11 cellular contexts compared by ENCODE assay signal in genomic region chr4:47442980-47443379, GRCh38. TPM values are rescaled to one million over a fixed set of nuclear protein-coding genes. Genes with fewer than 3 reads are reported as not detected.
A peak's percentile ranks its signal among the peaks of the same experiment; 100 is the strongest.
DNase-seq lines count a peak whose midpoint lies in the region; ATAC-seq lines count a peak whose summit lies in the region.
"Had no signal": no experiment of that assay in that cellular context is flagged by ENCODE, and none has a peak within 500 bp of the region (broad histone marks: within the 10 kb centered on the region; RNA-seq: fewer than 3 reads in every experiment).

No MANE protein-coding gene starts in this region.

- DNase-seq in CD1c-positive myeloid dendritic cell (ENCODE audit: extremely low spot score) (peak; percentile 72), SKM-1 (lab: John Stamatoyannopoulos, UW; ENCODE audit: unreplicated experiment) (peak; percentile 80), NCI-H2196 (lab: John Stamatoyannopoulos, UW; ENCODE audit: unreplicated experiment) (no peak), NCI-H1417 treated with DMSO at 0.1 percent for 48 hours (lab: John Stamatoyannopoulos, UW) (no peak), NCI-H1105 treated with DMSO at 0.1 percent for 48 hours (lab: John Stamatoyannopoulos, UW) (no peak)
- DNase-seq in activated T-helper 2 cell treated with anti-CD3 and anti-CD28 coated beads, Interferon-gamma antibody, Interleukin-2, Interleukin-4, amounts not matched to agents 10 μg/mL and 5 μg/mL and 100 μg/mL, durations not matched to agents 14 hours and 24 hours and 36 hours (ENCODE audit: low spot score), result no peak
- DNase-seq: kidney, NCI-H2107 had no signal

- H3K36me3 Mint-ChIP-seq in activated T-helper 2 cell treated with anti-CD3 and anti-CD28 coated beads, Interferon-gamma antibody, Interleukin-2, Interleukin-4, amounts not matched to agents 10 μg/mL and 5 μg/mL and 100 μg/mL, durations not matched to agents 14 hours and 24 hours and 36 hours (ENCODE audit: low read depth), result no peaks in the 10 kb centered on the region

- intact Hi-C loops in activated T-helper 2 cell treated with anti-CD3 and anti-CD28 coated beads, Interferon-gamma antibody, Interleukin-2, Interleukin-4, amounts not matched to agents 10 μg/mL and 5 μg/mL and 100 μg/mL, durations not matched to agents 14 hours and 24 hours and 36 hours (cut with micrococcal nuclease), result no loop called here

- no peaks in the 10 kb centered on the region for H3K27me3 Mint-ChIP-seq in activated T-helper 2 cell treated with anti-CD3 and anti-CD28 coated beads, Interferon-gamma antibody, Interleukin-2, Interleukin-4, amounts not matched to agents 10 μg/mL and 5 μg/mL and 100 μg/mL, durations not matched to agents 14 hours and 24 hours and 36 hours (ENCODE audit: low read depth)

- H3K27ac Mint-ChIP-seq in activated T-helper 2 cell treated with anti-CD3 and anti-CD28 coated beads, Interferon-gamma antibody, Interleukin-2, Interleukin-4, amounts not matched to agents 10 μg/mL and 5 μg/mL and 100 μg/mL, durations not matched to agents 14 hours and 24 hours and 36 hours, result no peak overlapping the region

- peaks cover 7% of the 10 kb centered on the region for H3K4me1 Mint-ChIP-seq in activated T-helper 2 cell treated with anti-CD3 and anti-CD28 coated beads, Interferon-gamma antibody, Interleukin-2, Interleukin-4, amounts not matched to agents 10 μg/mL and 5 μg/mL and 100 μg/mL, durations not matched to agents 14 hours and 24 hours and 36 hours (ENCODE audit: low read depth)

- ATAC-seq in GM19468 (IDR thresholded peaks at IDR 0.05; ENCODE audit: extremely low read depth, unreplicated experiment), result peak; percentile 63
- peak; percentile 78 for ATAC-seq in HG03108 (IDR thresholded peaks at IDR 0.05; ENCODE audit: unreplicated experiment)
- ATAC-seq: body of pancreas had no signal

- H3K9me3 Mint-ChIP-seq in activated T-helper 2 cell treated with anti-CD3 and anti-CD28 coated beads, Interferon-gamma antibody, Interleukin-2, Interleukin-4, amounts not matched to agents 10 μg/mL and 5 μg/mL and 100 μg/mL, durations not matched to agents 14 hours and 24 hours and 36 hours, result no peaks in the 10 kb centered on the region

- no peak overlapping the region for H3K4me3 Mint-ChIP-seq in activated T-helper 2 cell treated with anti-CD3 and anti-CD28 coated beads, Interferon-gamma antibody, Interleukin-2, Interleukin-4, amounts not matched to agents 10 μg/mL and 5 μg/mL and 100 μg/mL, durations not matched to agents 14 hours and 24 hours and 36 hours (ENCODE audit: low read depth)

RNA-seq across cellular contexts. Expression of gene COMMD8, which starts 20.5 kb away (rescaled TPM):
- 17.8 and 19.0 TPM in 2 replicates for total RNA-seq in activated T-helper 2 cell treated with anti-CD3 and anti-CD28 coated beads, Interferon-gamma antibody, Interleukin-2, Interleukin-4, amounts not matched to agents 10 μg/mL and 5 μg/mL and 100 μg/mL, durations not matched to agents 14 hours and 24 hours and 36 hours

RNA-seq across cellular contexts. Expression of gene ATP10D, which starts 42.1 kb away (rescaled TPM):
- total RNA-seq in activated T-helper 2 cell treated with anti-CD3 and anti-CD28 coated beads, Interferon-gamma antibody, Interleukin-2, Interleukin-4, amounts not matched to agents 10 μg/mL and 5 μg/mL and 100 μg/mL, durations not matched to agents 14 hours and 24 hours and 36 hours, result 1.6 and 2.5 TPM in 2 replicates

Comparison
In these comparisons a context has a peak if more than half of its experiments do, and no peak if none do; other contexts are left out.
1. DNase-seq: peak in CD1c-positive myeloid dendritic cell (single experiment) and SKM-1 (single experiment); none in NCI-H2196 (single experiment), NCI-H1417 treated with DMSO at 0.1 percent for 48 hours (single experiment), activated T-helper 2 cell treated with anti-CD3 and anti-CD28 coated beads, Interferon-gamma antibody, Interleukin-2, Interleukin-4, amounts not matched to agents 10 μg/mL and 5 μg/mL and 100 μg/mL, durations not matched to agents 14 hours and 24 hours and 36 hours (single experiment) and NCI-H1105 treated with DMSO at 0.1 percent for 48 hours (single experiment).